In the genomic region with DNA sequence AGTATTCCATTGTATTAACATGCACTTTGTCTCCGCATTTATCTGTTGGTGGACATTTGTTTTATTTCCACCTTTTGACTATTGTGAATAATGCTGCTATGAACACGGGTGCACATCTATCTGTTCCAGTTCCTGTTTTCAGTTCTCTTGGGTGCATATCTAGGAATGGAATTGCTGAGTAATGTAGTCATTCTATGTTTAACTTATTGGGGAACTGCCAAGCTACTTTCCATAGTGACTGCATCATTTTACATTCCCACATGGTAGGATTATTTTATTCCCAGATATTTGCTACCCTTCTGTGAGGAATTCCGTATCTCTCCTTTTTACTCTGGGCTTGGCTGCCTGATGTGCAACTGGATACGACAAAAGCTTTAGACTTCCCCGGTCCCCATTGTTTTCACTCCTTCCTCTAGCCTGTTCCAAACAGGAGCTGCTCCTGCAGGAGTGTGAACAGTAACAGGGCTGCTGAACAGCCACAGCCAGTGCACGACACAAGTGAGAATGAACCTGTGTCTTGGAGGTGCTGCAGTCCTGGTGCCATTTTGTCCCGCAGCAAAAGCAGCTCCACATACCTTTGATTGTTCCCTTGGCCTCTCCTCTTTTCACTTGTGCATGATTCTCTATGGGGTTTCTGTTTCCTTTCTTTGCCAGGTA, we compare ENCODE assay signal across 11 cellular contexts. TPM values are rescaled to one million over a fixed set of nuclear protein-coding genes. Genes with fewer than 3 reads are reported as not detected.
DNase-seq lines count a peak whose midpoint lies in the region; ATAC-seq, FAIRE-seq and TF ChIP-seq lines count a peak whose summit lies in the region.
"Had no signal": no experiment of that assay in that cellular context is flagged by ENCODE, and none has a peak within 500 bp of the region (broad histone marks: within the 10 kb centered on the region; RNA-seq: fewer than 3 reads in every experiment).

No MANE protein-coding gene starts in this region.

- no peak overlapping the region for H2AFZ ChIP-seq in astrocyte (ENCODE audit: low read depth, low read length)

- CTCF ChIA-PET in Caco-2 (lab: Charles Lee): no interaction called here

- peak; percentile 99 for FAIRE-seq in astrocyte (lab: Jason Lieb, UNC)

- POLR2A ChIA-PET in Caco-2 (lab: Charles Lee): no interaction called here

- H3K36me3 ChIP-seq in Caco-2 (ENCODE audit: control insufficient read depth, insufficient read depth, low read length) (no peaks in the 10 kb centered on the region), astrocyte (ENCODE audit: insufficient read depth, low read length) (no peaks in the 10 kb centered on the region), uterus (no peaks in the 10 kb centered on the region)

- H3K27ac ChIP-seq in astrocyte (ENCODE audit: low read depth, low read length) (peak overlapping the region; percentile 60), uterus (no peak overlapping the region), substantia nigra (ENCODE audit: low read depth, low read length, poor library complexity, severe bottlenecking) (no peak overlapping the region)

- peaks cover 57% of the 10 kb centered on the region for H3K4me1 Mint-ChIP-seq in Caco-2 (ENCODE audit: low read depth, unreplicated experiment)
- H3K4me1 Mint-ChIP-seq in astrocyte (ENCODE audit: low read depth, unreplicated experiment): peaks cover 32% of the 10 kb centered on the region

- no peak for DNase-seq in Caco-2
- peak; percentile 84 for DNase-seq in astrocyte (ENCODE audit: low read depth)
- peak; percentile 66 for DNase-seq in kidney tubule cell (ENCODE audit: low spot score)
- no peak for DNase-seq in uterus
- no peak for DNase-seq in SKM-1 (lab: John Stamatoyannopoulos, UW; ENCODE audit: unreplicated experiment)
- no peak for DNase-seq in GOT3 (lab: John Stamatoyannopoulos, UW)
- no peak for DNase-seq in substantia nigra (lab: John Stamatoyannopoulos, UW)
- DNase-seq: activated CD8-positive, alpha-beta memory T cell treated with anti-CD3 and anti-CD28 coated beads, Interleukin-2, amount 50 U/mL, for 4 hours; right cardiac atrium had no signal

- H3K4me1 ChIP-seq in Caco-2 (peaks cover 51% of the 10 kb centered on the region), astrocyte (ENCODE audit: insufficient read depth, low read length) (peaks cover 34% of the 10 kb centered on the region), uterus (no peaks in the 10 kb centered on the region)

- no peaks in the 10 kb centered on the region for H4K20me1 ChIP-seq in astrocyte (ENCODE audit: insufficient read depth, low read length)

- H3K27me3 ChIP-seq in Caco-2 (replicated peaks; ENCODE audit: control insufficient read depth, insufficient read depth, low read length) (no peaks in the 10 kb centered on the region), astrocyte (ENCODE audit: insufficient read depth, low read length) (no peaks in the 10 kb centered on the region), uterus (no peaks in the 10 kb centered on the region)

- no peak for TF ChIP-seq CTCF in Caco-2 (IDR thresholded peaks at IDR 0.05; ENCODE audit: insufficient read depth in 1 of 2, low read depth in 1 of 2, low read length in 1 of 2, severe bottlenecking in 1 of 2, unreplicated experiment in 1 of 2)
- TF ChIP-seq CTCF in astrocyte (IDR thresholded peaks at IDR 0.05; ENCODE audit: insufficient read depth, low read depth, low read length): no peak
- TF ChIP-seq CTCF in uterus (IDR thresholded peaks at IDR 0.05): no peak

- BruUV-seq in Caco-2 (replicated peaks; lab: Mats Ljungman, UMichigan): no TSS peak

- intact Hi-C loops in Caco-2 (cut with micrococcal nuclease; ENCODE audit: unreplicated experiment) (loop anchor here (10.0 kb wide), 1 partner anchor 522 kb away; no protein-coding TSS in a partner anchor), uterus (cut with DNase I; ENCODE audit: low total_unique reads) (no loop called here)

- H3K9me3 ChIP-seq in Caco-2 (peaks cover 8% of the 10 kb centered on the region; the same call in 1 of the 2 replicates), astrocyte (ENCODE audit: insufficient read depth, low read depth, low read length) (no peaks in the 10 kb centered on the region), uterus (no peaks in the 10 kb centered on the region)

- H3K36me3 Mint-ChIP-seq in Caco-2 (ENCODE audit: insufficient read depth, unreplicated experiment) (peaks cover 30% of the 10 kb centered on the region), astrocyte (ENCODE audit: low read depth, unreplicated experiment) (no peaks in the 10 kb centered on the region)

- ATAC-seq in HG02623 (IDR thresholded peaks at IDR 0.05; ENCODE audit: unreplicated experiment): peak; percentile 48

- TF ChIP-seq POLR2A in uterus (IDR thresholded peaks at IDR 0.05): no peak

- H3K9me3 Mint-ChIP-seq in Caco-2 (ENCODE audit: unreplicated experiment) (peaks cover 30% of the 10 kb centered on the region), astrocyte (ENCODE audit: unreplicated experiment) (no peaks in the 10 kb centered on the region)

- peak overlapping the region; percentile 68 for H3K4me2 ChIP-seq in astrocyte (ENCODE audit: low read length)

- H3K4me3 ChIP-seq in Caco-2 (ENCODE audit: low read depth, low read length): no peak overlapping the region
- no peak overlapping the region for H3K4me3 ChIP-seq in astrocyte (ENCODE audit: insufficient read depth, low read depth, low read length)
- H3K4me3 ChIP-seq in uterus: no peak overlapping the region

- no peaks in the 10 kb centered on the region for H3K79me2 ChIP-seq in astrocyte (ENCODE audit: insufficient read depth, low read length)

- H3K27ac Mint-ChIP-seq in Caco-2 (ENCODE audit: unreplicated experiment) (peak overlapping the region; percentile 90), astrocyte (ENCODE audit: unreplicated experiment) (peak overlapping the region; percentile 83)

- H3K4me3 Mint-ChIP-seq in Caco-2 (ENCODE audit: unreplicated experiment): peak overlapping the region; percentile 7
- no peak overlapping the region for H3K4me3 Mint-ChIP-seq in astrocyte (ENCODE audit: unreplicated experiment)

- H3K9ac ChIP-seq in astrocyte (ENCODE audit: low read length): peak overlapping the region; percentile 47

- H3K27me3 Mint-ChIP-seq in Caco-2 (ENCODE audit: insufficient read depth, unreplicated experiment): no peaks in the 10 kb centered on the region
- peaks cover 4% of the 10 kb centered on the region for H3K27me3 Mint-ChIP-seq in astrocyte (ENCODE audit: low read depth, unreplicated experiment)

RNA-seq across cellular contexts. Expression of gene TAS2R1, which starts 7.1 kb away (rescaled TPM):
- total RNA-seq in Caco-2 (2022) (0.56 and 0.82 TPM in 2 replicates), astrocyte (not detected in 2 replicates), uterus (not detected)
- total RNA-seq: dermis microvascular lymphatic vessel endothelial cell, right cardiac atrium had no signal

Comparison
In these comparisons a context has a peak if more than half of its experiments do, and no peak if none do; other contexts are left out.
1. DNase-seq: peak in astrocyte (single experiment) and kidney tubule cell (single experiment); none in Caco-2 (0 of 2), uterus (0 of 2), SKM-1 (single experiment), GOT3 (single experiment) and substantia nigra (0 of 49).